In genomic region chr10:108911814-108912541, GRCh38 we compare ENCODE assay signal across 8 cellular contexts.
DNase-seq lines count a peak whose midpoint lies in the region; ATAC-seq, FAIRE-seq and TF ChIP-seq lines count a peak whose summit lies in the region.

No MANE protein-coding gene starts in this region.

- H3K36me3 ChIP-seq in esophagus muscularis mucosa (no peaks in the 10 kb centered on the region), muscle layer of duodenum (ENCODE audit: control insufficient read depth in 1 of 2, insufficient read depth in 2 of 2, low read length in 2 of 2) (no peaks in the 10 kb centered on the region), PC-9 (ENCODE audit: low read depth) (no peaks in the 10 kb centered on the region)

- CTCF ChIA-PET in PC-9 (lab: Charles Lee) = no interaction called here

- TF ChIP-seq EP300 in esophagus muscularis mucosa (IDR thresholded peaks at IDR 0.05) = no peak

- H3K9me3 ChIP-seq in esophagus muscularis mucosa = no peaks in the 10 kb centered on the region
- no peaks in the 10 kb centered on the region for H3K9me3 ChIP-seq in muscle layer of duodenum (ENCODE audit: control insufficient read depth in 1 of 2, low read length in 2 of 2)
- no peaks in the 10 kb centered on the region for H3K9me3 ChIP-seq in PC-9 (ENCODE audit: insufficient read depth, low read depth)

- no peak overlapping the region for H2AFZ ChIP-seq in PC-9

- peaks cover 0 to 12% (median 11%) of the 10 kb centered on the region in 4 donors for H3K4me1 ChIP-seq in esophagus muscularis mucosa
- H3K4me1 ChIP-seq in muscle layer of duodenum (ENCODE audit: control insufficient read depth in 1 of 2, insufficient read depth in 2 of 2, low read length in 2 of 2) = no peaks in the 10 kb centered on the region
- H3K4me1 ChIP-seq in PC-9 (replicated peaks; ENCODE audit: insufficient read depth) = no peaks in the 10 kb centered on the region

- no TSS peak for BruUV-seq in PC-9 (replicated peaks; lab: Mats Ljungman, UMichigan)

- POLR2A ChIA-PET in PC-9 (lab: Charles Lee; ENCODE audit: unreplicated experiment) = no interaction called here

- no peaks in the 10 kb centered on the region for H3K9me2 ChIP-seq in PC-9 (ENCODE audit: insufficient read depth)

- H3K27ac ChIP-seq in esophagus muscularis mucosa (replicated peaks in 1 of 4) = no peak overlapping the region
- no peak overlapping the region for H3K27ac ChIP-seq in muscle layer of duodenum (ENCODE audit: low read length)
- H3K27ac ChIP-seq in PC-9 = no peak overlapping the region

- no peak for TF ChIP-seq POLR2A in esophagus muscularis mucosa (IDR thresholded peaks at IDR 0.05; ENCODE audit: low read depth)

- no peak for FAIRE-seq in D721Med (lab: Jason Lieb, UNC)

- no peaks in the 10 kb centered on the region for H3K79me2 ChIP-seq in PC-9 (ENCODE audit: low read depth)

- H3F3A ChIP-seq in PC-9 (ENCODE audit: insufficient read depth, low read depth) = no peaks in the 10 kb centered on the region

- WGBS in esophagus muscularis mucosa = 1% methylated on average over 17 of the region's 47 CpGs

- TF ChIP-seq CTCF in D721Med (IDR thresholded peaks at IDR 0.05; ENCODE audit: insufficient read depth, missing control alignments) = peak; percentile 58
- TF ChIP-seq CTCF in esophagus muscularis mucosa (IDR thresholded peaks at IDR 0.05) = peak; percentile 44 to 54 (median 48)
- no peak for TF ChIP-seq CTCF in PC-9 (conservative IDR thresholded peaks at IDR 0.05)

- intact Hi-C loops in esophagus muscularis mucosa (cut with DNase I) (no loop called here), PC-9 (cut with micrococcal nuclease; ENCODE audit: unreplicated experiment) (no loop called here)

- no peak overlapping the region for H3K4me2 ChIP-seq in PC-9

- no peaks in the 10 kb centered on the region for H4K20me1 ChIP-seq in PC-9 (ENCODE audit: insufficient read depth)

- H3K4me3 ChIP-seq in esophagus muscularis mucosa = peak overlapping the region; percentile 53 to 61 (median 54)
- H3K4me3 ChIP-seq in muscle layer of duodenum (ENCODE audit: low read depth in 1 of 2, low read length in 2 of 2) = peak overlapping the region; percentile 56 to 77
- no peak overlapping the region for H3K4me3 ChIP-seq in PC-9

- DNase-seq in D721Med (ENCODE audit: insufficient read length, low spot score) = no peak
- peak; percentile 57 for DNase-seq in NCI-H69 (lab: John Stamatoyannopoulos, UW)
- DNase-seq in esophagus muscularis mucosa (ENCODE audit: extremely low spot score) = no peak
- DNase-seq in PC-9 = no peak
- no peak for DNase-seq in HT-29 (ENCODE audit: low spot score)

- H3K27me3 ChIP-seq in esophagus muscularis mucosa = peaks cover 0 to 14% (median 2%) of the 10 kb centered on the region in 4 donors
- H3K27me3 ChIP-seq in muscle layer of duodenum (ENCODE audit: low read depth, low read length) = no peaks in the 10 kb centered on the region
- no peaks in the 10 kb centered on the region for H3K27me3 ChIP-seq in PC-9 (ENCODE audit: insufficient read depth, low read depth)

- ATAC-seq in GM21723 (IDR thresholded peaks at IDR 0.05; ENCODE audit: unreplicated experiment) (peak; percentile 78), HG03025 (IDR thresholded peaks at IDR 0.05; ENCODE audit: low FRiP score, unreplicated experiment) (no peak)
